In genomic region chr15:74889390-74889881, GRCh38 we compare ENCODE assay signal across 8 cellular contexts. TPM values are rescaled to one million over a fixed set of nuclear protein-coding genes. Genes with fewer than 3 reads are reported as not detected.
DNase-seq lines count a peak whose midpoint lies in the region; ATAC-seq and TF ChIP-seq lines count a peak whose summit lies in the region.

No MANE protein-coding gene starts in this region.

- H3K4me1 Mint-ChIP-seq in activated CD4-positive, alpha-beta T cell treated with anti-CD3 and anti-CD28 coated beads for 36 hours = peaks cover 46% of the 10 kb centered on the region
- peaks cover 39% of the 10 kb centered on the region for H3K4me1 Mint-ChIP-seq in activated CD8-positive, alpha-beta T cell treated with anti-CD3 and anti-CD28 coated beads for 36 hours (ENCODE audit: low read depth)
- H3K4me1 Mint-ChIP-seq in osteocyte (ENCODE audit: unreplicated experiment) = peaks cover 22% of the 10 kb centered on the region

- intact Hi-C loops in activated CD4-positive, alpha-beta T cell treated with anti-CD3 and anti-CD28 coated beads for 36 hours (cut with DNase I, micrococcal nuclease) = loop anchor here in 1 of 2 experiments (1.0 kb wide), 4 partner anchors 16 to 107 kb away; partner anchors contain the start of genes COX5A, CSK, SCAMP2 and ULK3
- intact Hi-C loops in activated CD8-positive, alpha-beta T cell treated with anti-CD3 and anti-CD28 coated beads for 36 hours (cut with micrococcal nuclease) = no loop called here

- no peak for TF ChIP-seq EP300 in gastroesophageal sphincter (IDR thresholded peaks at IDR 0.05)

- ATAC-seq in activated CD4-positive, alpha-beta T cell treated with anti-CD3 and anti-CD28 coated beads for 36 hours = peak; percentile 17
- peak; percentile 24 for ATAC-seq in HG03460 (IDR thresholded peaks at IDR 0.05; ENCODE audit: unreplicated experiment)
- ATAC-seq in activated CD8-positive, alpha-beta T cell treated with anti-CD3 and anti-CD28 coated beads for 36 hours = peak; percentile 12
- ATAC-seq in gastroesophageal sphincter = peak; percentile 66
- no peak for ATAC-seq in HG03045 (IDR thresholded peaks at IDR 0.05; ENCODE audit: unreplicated experiment)

- POLR2A ChIA-PET in activated CD4-positive, alpha-beta T cell treated with anti-CD3 and anti-CD28 coated beads for 36 hours (lab: Charles Lee) = interaction anchor here (0.9 to 1.0 kb wide), 3 partner anchors 13 to 19 kb away, joined by 3 to 6 read pairs (median 5); partner anchors contain the start of gene FAM219B
- POLR2A ChIA-PET in activated CD8-positive, alpha-beta T cell treated with anti-CD3 and anti-CD28 coated beads for 36 hours (lab: Charles Lee) = interaction anchor here (1.0 to 2.9 kb wide), 6 partner anchors 11 to 112 kb away, joined by 3 to 19 read pairs (median 4); partner anchors contain the start of gene SCAMP2

- peak overlapping the region; percentile 86 for H3K27ac Mint-ChIP-seq in activated CD4-positive, alpha-beta T cell treated with anti-CD3 and anti-CD28 coated beads for 36 hours
- H3K27ac Mint-ChIP-seq in activated CD8-positive, alpha-beta T cell treated with anti-CD3 and anti-CD28 coated beads for 36 hours = peak overlapping the region; percentile 87
- H3K27ac Mint-ChIP-seq in osteocyte (ENCODE audit: unreplicated experiment) = peak overlapping the region; percentile 85

- H3K4me1 ChIP-seq in gastroesophageal sphincter = peaks cover 0 to 29% (median 11%) of the 10 kb centered on the region in 3 donors

- H3K4me3 Mint-ChIP-seq in activated CD4-positive, alpha-beta T cell treated with anti-CD3 and anti-CD28 coated beads for 36 hours = peak overlapping the region; percentile 73
- H3K4me3 Mint-ChIP-seq in activated CD8-positive, alpha-beta T cell treated with anti-CD3 and anti-CD28 coated beads for 36 hours = peak overlapping the region; percentile 78
- peak overlapping the region; percentile 90 for H3K4me3 Mint-ChIP-seq in osteocyte (ENCODE audit: unreplicated experiment)

- no peak for TF ChIP-seq CTCF in activated CD8-positive, alpha-beta T cell treated with anti-CD3 and anti-CD28 coated beads for 36 hours (IDR thresholded peaks at IDR 0.05)
- TF ChIP-seq CTCF in gastroesophageal sphincter (IDR thresholded peaks at IDR 0.05) = no peak
- TF ChIP-seq CTCF in osteocyte (IDR thresholded peaks at IDR 0.05) = no peak

- peak overlapping the region; percentile 60 to 82 for H3K4me3 ChIP-seq in gastroesophageal sphincter

- H3K27me3 ChIP-seq in gastroesophageal sphincter = no peaks in the 10 kb centered on the region

- no peak for TF ChIP-seq POLR2A in gastroesophageal sphincter (IDR thresholded peaks at IDR 0.05)

- CTCF ChIA-PET in activated CD4-positive, alpha-beta T cell treated with anti-CD3 and anti-CD28 coated beads for 36 hours (lab: Charles Lee) = interaction anchor here (0.7 to 2.8 kb wide), 4 partner anchors 11 to 137 kb away, joined by 3 to 22 read pairs (median 3); no protein-coding TSS in a partner anchor
- CTCF ChIA-PET in activated CD8-positive, alpha-beta T cell treated with anti-CD3 and anti-CD28 coated beads for 36 hours (lab: Charles Lee) = interaction anchor here (0.9 to 6.5 kb wide), 5 partner anchors 13 to 118 kb away, joined by 3 to 52 read pairs (median 4); partner anchors contain the start of genes FAM219B and ULK3

- no peaks in the 10 kb centered on the region for H3K9me3 ChIP-seq in gastroesophageal sphincter

- no peaks in the 10 kb centered on the region for H3K27me3 Mint-ChIP-seq in activated CD4-positive, alpha-beta T cell treated with anti-CD3 and anti-CD28 coated beads for 36 hours
- H3K27me3 Mint-ChIP-seq in activated CD8-positive, alpha-beta T cell treated with anti-CD3 and anti-CD28 coated beads for 36 hours = no peaks in the 10 kb centered on the region
- no peaks in the 10 kb centered on the region for H3K27me3 Mint-ChIP-seq in osteocyte (ENCODE audit: unreplicated experiment)

- DNase-seq in activated CD4-positive, alpha-beta T cell treated with anti-CD3 and anti-CD28 coated beads for 36 hours = peak; percentile 42
- DNase-seq in activated CD4-positive, alpha-beta T cell treated with anti-CD3 and anti-CD28 coated beads, Interleukin-2, amount 50 U/mL, for 4 hours = no peak
- DNase-seq in activated CD8-positive, alpha-beta T cell treated with anti-CD3 and anti-CD28 coated beads for 36 hours = peak; percentile 24
- no peak for DNase-seq in osteocyte (ENCODE audit: extremely low spot score, unreplicated experiment)
- DNase-seq in activated CD8-positive, alpha-beta memory T cell treated with anti-CD3 and anti-CD28 coated beads for 24 hours = no peak

- peaks cover 0 to 33% of the 10 kb centered on the region in 2 donors for H3K36me3 ChIP-seq in gastroesophageal sphincter

- peaks cover 32% of the 10 kb centered on the region for H3K36me3 Mint-ChIP-seq in activated CD4-positive, alpha-beta T cell treated with anti-CD3 and anti-CD28 coated beads for 36 hours (ENCODE audit: low read depth)
- H3K36me3 Mint-ChIP-seq in activated CD8-positive, alpha-beta T cell treated with anti-CD3 and anti-CD28 coated beads for 36 hours (ENCODE audit: low read depth) = peaks cover 36% of the 10 kb centered on the region
- H3K36me3 Mint-ChIP-seq in osteocyte (ENCODE audit: unreplicated experiment) = peaks cover 14% of the 10 kb centered on the region

- H3K27ac ChIP-seq in gastroesophageal sphincter = peak overlapping the region in 3 of 4 donors; percentile 84 to 89 (median 89)

- WGBS in gastroesophageal sphincter (ENCODE audit: low coverage in 1 of 2), 2 donors = 3 to 9% methylated on average over 8 of the region's 8 CpGs

- H3K9me3 Mint-ChIP-seq in activated CD4-positive, alpha-beta T cell treated with anti-CD3 and anti-CD28 coated beads for 36 hours (ENCODE audit: low read depth) = no peaks in the 10 kb centered on the region
- H3K9me3 Mint-ChIP-seq in activated CD8-positive, alpha-beta T cell treated with anti-CD3 and anti-CD28 coated beads for 36 hours = no peaks in the 10 kb centered on the region
- H3K9me3 Mint-ChIP-seq in osteocyte (ENCODE audit: unreplicated experiment) = no peaks in the 10 kb centered on the region

RNA-seq across cellular contexts. Expression of gene MPI, which starts 0.4 kb away (rescaled TPM):
- 10 to 100 TPM; 75.7 to 93.3 TPM for total RNA-seq in activated CD4-positive, alpha-beta T cell treated with anti-CD3 and anti-CD28 coated beads for 36 hours
- total RNA-seq in activated CD8-positive, alpha-beta T cell treated with anti-CD3 and anti-CD28 coated beads for 36 hours = 10 to 100 TPM; 67.1 to 74.3 TPM
- total RNA-seq in gastroesophageal sphincter = 10 to 100 TPM; 36.5 to 58.8 (median 42.5) TPM
- total RNA-seq in osteocyte = 30.1 TPM in 2 replicates

RNA-seq across cellular contexts. Expression of gene SCAMP2, which starts 16.3 kb away (rescaled TPM):
- 10 to 100 TPM; 61.6 to 83.4 TPM for total RNA-seq in activated CD4-positive, alpha-beta T cell treated with anti-CD3 and anti-CD28 coated beads for 36 hours
- total RNA-seq in activated CD8-positive, alpha-beta T cell treated with anti-CD3 and anti-CD28 coated beads for 36 hours = 10 to 100 TPM; 57.8 to 58.9 TPM
- total RNA-seq in gastroesophageal sphincter = 100 to 1,000 TPM in 1 of 4 donors, 10 to 100 TPM in 3; 45.6 to 111 (median 72.1) TPM
- total RNA-seq in osteocyte = 65.0 and 73.4 TPM in 2 replicates

RNA-seq across cellular contexts. Expression of gene FAM219B, which starts 17.2 kb away (rescaled TPM):
- 10 to 100 TPM; 39.3 to 49.7 TPM for total RNA-seq in activated CD4-positive, alpha-beta T cell treated with anti-CD3 and anti-CD28 coated beads for 36 hours
- 10 to 100 TPM; 36.5 to 44.7 TPM for total RNA-seq in activated CD8-positive, alpha-beta T cell treated with anti-CD3 and anti-CD28 coated beads for 36 hours
- total RNA-seq in gastroesophageal sphincter = 10 to 100 TPM; 85.0 to 93.4 (median 88.8) TPM
- total RNA-seq in osteocyte = 70.4 and 76.5 TPM in 2 replicates

RNA-seq across cellular contexts. Expression of gene ULK3, which starts 46.5 kb away (rescaled TPM):
- total RNA-seq in activated CD4-positive, alpha-beta T cell treated with anti-CD3 and anti-CD28 coated beads for 36 hours = 10 to 100 TPM; 40.3 to 45.2 TPM
- 10 to 100 TPM; 45.9 to 49.3 TPM for total RNA-seq in activated CD8-positive, alpha-beta T cell treated with anti-CD3 and anti-CD28 coated beads for 36 hours
- total RNA-seq in gastroesophageal sphincter = 10 to 100 TPM; 26.4 to 51.8 (median 32.7) TPM
- total RNA-seq in osteocyte = 30.6 and 32.4 TPM in 2 replicates

RNA-seq across cellular contexts. Expression of gene COX5A, which starts 48.4 kb away (rescaled TPM):
- total RNA-seq in activated CD4-positive, alpha-beta T cell treated with anti-CD3 and anti-CD28 coated beads for 36 hours = 100 to 1,000 TPM; 313 to 319 TPM
- 100 to 1,000 TPM; 342 TPM for total RNA-seq in activated CD8-positive, alpha-beta T cell treated with anti-CD3 and anti-CD28 coated beads for 36 hours
- total RNA-seq in gastroesophageal sphincter = 100 to 1,000 TPM in 2 of 4 donors, 10 to 100 TPM in 2; 57.9 to 105 (median 94.5) TPM
- 152 and 154 TPM in 2 replicates for total RNA-seq in osteocyte

Comparison
In these comparisons a context has a peak if more than half of its experiments do, and no peak if none do; other contexts are left out.
1. DNase-seq: peak in activated CD4-positive, alpha-beta T cell treated with anti-CD3 and anti-CD28 coated beads for 36 hours (single experiment) and activated CD8-positive, alpha-beta T cell treated with anti-CD3 and anti-CD28 coated beads for 36 hours (single experiment); none in activated CD4-positive, alpha-beta T cell treated with anti-CD3 and anti-CD28 coated beads, Interleukin-2, amount 50 U/mL, for 4 hours (0 of 2), osteocyte (single experiment) and activated CD8-positive, alpha-beta memory T cell treated with anti-CD3 and anti-CD28 coated beads for 24 hours (single experiment).
2. Peak in every context shown above with its lines, with median percentiles within 50 percentile points of each other: H3K27ac Mint-ChIP-seq and H3K4me3 Mint-ChIP-seq.